ENCODE assay signal across 22 cellular contexts in genomic region chr2:39686470-39686869, GRCh38. TPM values are rescaled to one million over a fixed set of nuclear protein-coding genes. Genes with fewer than 3 reads are reported as not detected.
"Had no signal": no experiment of that assay in that cellular context is flagged by ENCODE, and none has a peak within 500 bp of the region (broad histone marks: within the 10 kb centered on the region; RNA-seq: fewer than 3 reads in every experiment).

No MANE protein-coding gene starts in this region.

- H3K36me3 ChIP-seq: heart left ventricle, left ventricle myocardium inferior, lower lobe of right lung, spleen, tibial nerve, upper lobe of right lung had no signal

- H3K9me3 ChIP-seq: lower lobe of right lung, testis, upper lobe of right lung had no signal

- FAIRE-seq: keratinocyte had no signal

- H3K36me3 Mint-ChIP-seq: immature natural killer cell, memory B cell had no signal

- H3K27ac ChIP-seq: foreskin keratinocyte, heart left ventricle, left ventricle myocardium inferior, lower lobe of right lung, spleen, testis, tibial nerve, upper lobe of right lung had no signal

- H3K4me1 Mint-ChIP-seq: central memory CD8-positive, alpha-beta T cell; immature natural killer cell; memory B cell; naive B cell; nephron; stimulated activated naive B cell treated with anti-CD40 and anti-IgM and Interleukin-4, amounts not matched to agents 10 μg/mL and 1 μg/mL and 100 μg/mL, for 72 hours; stimulated activated naive CD8-positive, alpha-beta T cell treated with anti-CD3 and anti-CD28 coated beads, Interleukin-15, amount 100 ng/mL, for 72 hours had no signal

- H3K4me3 ChIP-seq: heart left ventricle, left ventricle myocardium inferior, lower lobe of right lung, spleen, testis, tibial nerve, upper lobe of right lung had no signal

- H3K4me1 ChIP-seq: foreskin keratinocyte, lower lobe of right lung, spleen, testis, tibial nerve, upper lobe of right lung had no signal

- DNase-seq: effector memory CD8-positive, alpha-beta T cell; foreskin keratinocyte; heart left ventricle; hypothalamus; immature natural killer cell; left ventricle myocardium inferior; lower lobe of right lung; naive B cell; spleen; stimulated activated CD4-positive, alpha-beta T cell treated with anti-CD3 and anti-CD28 coated beads, Interleukin-15, amount 100 ng/mL, for 24 hours; stimulated activated CD4-positive, alpha-beta T cell treated with anti-CD3 and anti-CD28 coated beads, Interleukin-1b, Interleukin-23, amount 100 ng/mL, for 48 hours; stimulated activated CD4-positive, alpha-beta T cell treated with anti-CD3 and anti-CD28 coated beads, Interleukin-4, amount 100 ng/mL, for 4 hours; stimulated activated naive B cell treated with anti-CD40 and anti-IgM and Interleukin-4, amounts not matched to agents 10 μg/mL and 1 μg/mL and 100 μg/mL, for 72 hours; stimulated activated naive CD8-positive, alpha-beta T cell treated with anti-CD3 and anti-CD28 coated beads, Interleukin-15, amount 100 ng/mL, for 72 hours; testis; upper lobe of right lung had no signal

- H3K27me3 ChIP-seq: heart left ventricle, testis, tibial nerve, upper lobe of right lung had no signal

- H3K27ac Mint-ChIP-seq: effector memory CD8-positive, alpha-beta T cell; immature natural killer cell; memory B cell; naive B cell; nephron; stimulated activated naive B cell treated with anti-CD40 and anti-IgM and Interleukin-4, amounts not matched to agents 10 μg/mL and 1 μg/mL and 100 μg/mL, for 72 hours; stimulated activated naive CD8-positive, alpha-beta T cell treated with anti-CD3 and anti-CD28 coated beads, Interleukin-15, amount 100 ng/mL, for 72 hours had no signal

- ATAC-seq: effector memory CD8-positive, alpha-beta T cell; foreskin keratinocyte; heart left ventricle; lower lobe of right lung; sciatic nerve; stimulated activated naive B cell treated with anti-CD40 and anti-IgM and Interleukin-4, amounts not matched to agents 10 μg/mL and 1 μg/mL and 100 μg/mL, for 72 hours; stimulated activated naive CD8-positive, alpha-beta T cell treated with anti-CD3 and anti-CD28 coated beads, Interleukin-15, amount 100 ng/mL, for 72 hours; upper lobe of right lung had no signal

- H3K4me3 Mint-ChIP-seq: central memory CD8-positive, alpha-beta T cell; effector memory CD8-positive, alpha-beta T cell; immature natural killer cell; memory B cell; naive B cell; nephron; stimulated activated naive B cell treated with anti-CD40 and anti-IgM and Interleukin-4, amounts not matched to agents 10 μg/mL and 1 μg/mL and 100 μg/mL, for 72 hours; stimulated activated naive CD8-positive, alpha-beta T cell treated with anti-CD3 and anti-CD28 coated beads, Interleukin-15, amount 100 ng/mL, for 72 hours had no signal

RNA-seq across cellular contexts. Expression of gene TMEM178A, which starts 20.8 kb away (rescaled TPM):
- total RNA-seq: foreskin keratinocyte had no signal
- polyA plus RNA-seq: immature natural killer cell had no signal
